26 cellular contexts compared by ENCODE assay signal in the genomic region with DNA sequence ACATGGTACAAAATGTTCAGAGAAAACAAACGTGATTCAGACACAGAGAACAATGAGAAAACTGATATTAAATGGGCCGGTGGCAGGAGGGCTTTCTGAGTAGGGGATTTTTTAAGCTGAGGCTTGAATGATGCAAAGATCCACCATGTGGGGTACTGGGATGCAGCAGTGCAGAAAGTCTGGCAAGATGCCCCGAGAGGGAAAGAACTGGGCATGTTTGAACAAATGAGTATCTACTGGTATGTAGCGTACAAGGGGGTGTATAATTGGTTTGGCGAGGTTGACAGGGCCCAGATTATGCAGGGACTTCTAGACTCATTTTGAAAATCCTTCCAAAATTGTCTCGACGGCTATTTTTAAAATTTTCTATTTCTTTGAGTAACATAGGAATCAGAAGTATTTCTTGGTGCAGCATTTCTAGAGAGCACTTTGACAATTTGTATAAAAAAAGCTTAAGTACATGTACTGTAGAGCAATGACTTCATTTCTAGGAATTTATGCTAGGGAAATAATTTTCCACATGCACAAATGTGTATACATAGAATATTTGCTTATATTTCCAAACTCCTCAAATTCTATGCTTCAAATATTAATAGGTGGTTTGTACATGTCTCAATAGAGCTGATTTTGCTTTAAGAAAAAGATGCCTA.
DNase-seq lines count a peak whose midpoint lies in the region; ATAC-seq and TF ChIP-seq lines count a peak whose summit lies in the region.
"Had no signal": no experiment of that assay in that cellular context is flagged by ENCODE, and none has a peak within 500 bp of the region (broad histone marks: within the 10 kb centered on the region; RNA-seq: fewer than 3 reads in every experiment).

No MANE protein-coding gene starts in this region.

- no peaks in the 10 kb centered on the region for H3K36me3 ChIP-seq in MG63
- no peaks in the 10 kb centered on the region for H3K36me3 ChIP-seq in left lung
- H3K36me3 ChIP-seq: prostate gland, thoracic aorta had no signal

- intact Hi-C loops in left lung (cut with DNase I) = no loop called here

- no peak overlapping the region for H3K27ac ChIP-seq in left lung
- H3K27ac ChIP-seq: coronary artery, prostate gland, thoracic aorta had no signal

- TF ChIP-seq CTCF in epithelial cell of esophagus (IDR thresholded peaks at IDR 0.05; ENCODE audit: insufficient read depth, low read depth, low read length, missing control alignments) (no peak), left lung (IDR thresholded peaks at IDR 0.05) (no peak)

- ATAC-seq in left lung = peak; percentile 34
- ATAC-seq in HG02981 (IDR thresholded peaks at IDR 0.05; ENCODE audit: unreplicated experiment) = no peak
- no peak for ATAC-seq in GM21360 (IDR thresholded peaks at IDR 0.05; ENCODE audit: unreplicated experiment)
- ATAC-seq: HCT116 had no signal

- H3K4me1 ChIP-seq in left lung = no peaks in the 10 kb centered on the region
- H3K4me1 ChIP-seq: prostate gland had no signal

- DNase-seq in MG63 (peak; percentile 56), NCI-H69 (lab: John Stamatoyannopoulos, UW) (peak; percentile 5), epithelial cell of esophagus (ENCODE audit: low read depth) (peak; percentile 53), left lung (no peak), epidermal melanocyte (ENCODE audit: insufficient read length, low spot score) (no peak), COLO668 (lab: John Stamatoyannopoulos, UW; ENCODE audit: unreplicated experiment) (no peak)
- DNase-seq: activated CD8-positive, alpha-beta memory T cell treated with anti-CD3 and anti-CD28 coated beads, Interleukin-2, amount 50 U/mL, for 48 hours; activated naive CD8-positive, alpha-beta T cell treated with anti-CD3 and anti-CD28 coated beads, Interleukin-2, amount 10 ng/mL, durations not matched to agents 7 days and 5 days; DMS153; endodermal cell; foreskin melanocyte; GDM1; MV-4-11; NCI-H2029; NCI-H510A; small intestine; stimulated activated CD4-positive, alpha-beta T cell treated with anti-CD3 and anti-CD28 coated beads, Interleukin-4, amount 100 ng/mL, for 24 hours; stimulated activated naive CD4-positive, alpha-beta T cell treated with Interleukin-2 at 50 U/mL for 16 hours; T-helper 9 cell had no signal

- H3K9me3 ChIP-seq in MG63 (no peaks in the 10 kb centered on the region), left lung (no peaks in the 10 kb centered on the region)
- H3K9me3 ChIP-seq: prostate gland, thoracic aorta had no signal

- no peak overlapping the region for H3K4me3 ChIP-seq in MG63
- no peak overlapping the region for H3K4me3 ChIP-seq in epithelial cell of esophagus (ENCODE audit: low read length)
- no peak overlapping the region for H3K4me3 ChIP-seq in left lung
- H3K4me3 ChIP-seq: coronary artery, lung, prostate gland, thoracic aorta had no signal

- no peaks in the 10 kb centered on the region for H3K27me3 ChIP-seq in MG63
- no peaks in the 10 kb centered on the region for H3K27me3 ChIP-seq in left lung

Comparison
In these comparisons a context has a peak if more than half of its experiments do, and no peak if none do; other contexts are left out.
1. DNase-seq: peak in MG63 (single experiment), NCI-H69 (single experiment) and epithelial cell of esophagus (single experiment); none in left lung (0 of 2), epidermal melanocyte (single experiment) and COLO668 (single experiment).